8 cellular contexts compared by ENCODE assay signal in the genomic region with DNA sequence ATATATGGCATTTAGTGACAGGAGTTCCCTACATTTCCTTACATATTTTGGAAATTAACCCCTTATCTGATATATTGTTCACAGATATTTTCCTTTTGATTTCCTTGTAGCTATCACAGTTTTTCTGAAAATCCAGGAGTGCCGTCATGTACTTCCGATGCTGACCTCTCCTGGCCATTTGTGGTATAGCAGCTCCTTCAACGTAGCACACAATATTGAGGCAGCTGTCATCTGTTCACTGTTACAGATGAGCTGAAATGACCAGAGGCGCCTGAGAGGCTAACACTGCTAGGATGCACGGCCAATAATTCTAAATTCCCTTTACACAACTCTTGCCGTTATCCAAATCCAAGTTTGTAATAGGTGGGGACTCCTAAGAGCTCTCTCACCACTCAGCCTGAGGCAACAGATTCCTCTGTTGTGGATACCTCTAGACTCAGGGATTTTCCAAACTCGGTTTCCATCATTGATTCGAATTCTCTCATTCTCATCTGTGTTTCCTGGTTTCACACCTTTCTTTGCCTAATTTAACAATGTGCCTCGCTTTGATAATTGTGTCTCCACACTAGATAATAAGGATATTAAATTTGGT. TPM values are rescaled to one million over a fixed set of nuclear protein-coding genes. Genes with fewer than 3 reads are reported as not detected.
DNase-seq lines count a peak whose midpoint lies in the region; ATAC-seq, FAIRE-seq and TF ChIP-seq lines count a peak whose summit lies in the region.

No MANE protein-coding gene starts in this region.

- H3K79me2 ChIP-seq in GM23338 (replicated peaks; ENCODE audit: insufficient read depth) = no peaks in the 10 kb centered on the region

- H3K9me3 Mint-ChIP-seq in GM23338 = no peaks in the 10 kb centered on the region

- no peaks in the 10 kb centered on the region for H3K27me3 ChIP-seq in GM23338 (ENCODE audit: insufficient read depth)

- no peaks in the 10 kb centered on the region; the same call in 1 of the 2 replicates for H3K9me2 ChIP-seq in GM23338 (ENCODE audit: insufficient read depth)

- H2AFZ ChIP-seq in GM23338 = no peak overlapping the region

- H3K4me3 Mint-ChIP-seq in GM23338 = no peak overlapping the region

- no peaks in the 10 kb centered on the region for H4K20me1 ChIP-seq in GM23338 (replicated peaks; ENCODE audit: insufficient read depth)

- no peak overlapping the region for H3K4me3 ChIP-seq in GM23338
- no peak overlapping the region for H3K4me3 ChIP-seq in foreskin fibroblast (ENCODE audit: low read depth in 1 of 2, low read length in 2 of 2)

- no peak overlapping the region for H3K27ac Mint-ChIP-seq in GM23338

- no peaks in the 10 kb centered on the region for H3K36me3 Mint-ChIP-seq in GM23338 (ENCODE audit: low read depth)

- H3K4me1 Mint-ChIP-seq in GM23338 = peaks cover 2% of the 10 kb centered on the region; the same call in 1 of the 3 replicates

- H3K27me3 Mint-ChIP-seq in GM23338 (ENCODE audit: insufficient read depth, low read depth, poor library complexity) = no peaks in the 10 kb centered on the region

- peak; percentile 89 for ATAC-seq in GM23338
- peak; percentile 82 for ATAC-seq in omental fat pad (ENCODE audit: low FRiP score)

- no peaks in the 10 kb centered on the region for H3K4me1 ChIP-seq in GM23338 (ENCODE audit: insufficient read depth)

- H3K4me2 ChIP-seq in GM23338 = no peak overlapping the region

- FAIRE-seq in RCC 7860 (lab: Jason Lieb, UNC) = peak; percentile 42

- no peak overlapping the region for H3K27ac ChIP-seq in GM23338 (ENCODE audit: low read depth)

- no peaks in the 10 kb centered on the region for H3F3A ChIP-seq in GM23338 (replicated peaks; ENCODE audit: low read depth)

- peak; percentile 87 to 90 for TF ChIP-seq CTCF in GM23338 (conservative IDR thresholded peaks at IDR 0.05; ENCODE audit: low read depth in 2 of 2)
- TF ChIP-seq CTCF in LNCAP (IDR thresholded peaks at IDR 0.05) = peak; percentile 75
- peak; percentile 85 for TF ChIP-seq CTCF in foreskin fibroblast (IDR thresholded peaks at IDR 0.05; ENCODE audit: low read depth, low read length)
- TF ChIP-seq CTCF in omental fat pad (IDR thresholded peaks at IDR 0.05) = peak in 1 of 3 donors; percentile 8

- peak; percentile 10 for DNase-seq in GDM1 (lab: John Stamatoyannopoulos, UW)
- DNase-seq in GM23338 (ENCODE audit: low spot score) = peak; percentile 82
- DNase-seq in RCC 7860 (ENCODE audit: low spot score) = peak; percentile 24
- DNase-seq in activated T-helper 1 cell treated with anti-CD3 and anti-CD28 coated beads, Interleukin-2, amount 50 U/mL, for 16 hours (ENCODE audit: low read depth in 1 of 2, low spot score in 1 of 2) = peak; percentile 9 to 17
- peak; percentile 49 to 87 for DNase-seq in foreskin fibroblast
- DNase-seq in omental fat pad (ENCODE audit: low spot score) = peak; percentile 88
- DNase-seq in ureter (ENCODE audit: low spot score) = peak; percentile 66

- H3K36me3 ChIP-seq in GM23338 (ENCODE audit: insufficient read depth) = no peaks in the 10 kb centered on the region

TF ChIP-seq in GM23338, 12 proteins besides CTCF, POLR2A, EP300 and RAD21:
- TF ChIP-seq, protein P1, sequence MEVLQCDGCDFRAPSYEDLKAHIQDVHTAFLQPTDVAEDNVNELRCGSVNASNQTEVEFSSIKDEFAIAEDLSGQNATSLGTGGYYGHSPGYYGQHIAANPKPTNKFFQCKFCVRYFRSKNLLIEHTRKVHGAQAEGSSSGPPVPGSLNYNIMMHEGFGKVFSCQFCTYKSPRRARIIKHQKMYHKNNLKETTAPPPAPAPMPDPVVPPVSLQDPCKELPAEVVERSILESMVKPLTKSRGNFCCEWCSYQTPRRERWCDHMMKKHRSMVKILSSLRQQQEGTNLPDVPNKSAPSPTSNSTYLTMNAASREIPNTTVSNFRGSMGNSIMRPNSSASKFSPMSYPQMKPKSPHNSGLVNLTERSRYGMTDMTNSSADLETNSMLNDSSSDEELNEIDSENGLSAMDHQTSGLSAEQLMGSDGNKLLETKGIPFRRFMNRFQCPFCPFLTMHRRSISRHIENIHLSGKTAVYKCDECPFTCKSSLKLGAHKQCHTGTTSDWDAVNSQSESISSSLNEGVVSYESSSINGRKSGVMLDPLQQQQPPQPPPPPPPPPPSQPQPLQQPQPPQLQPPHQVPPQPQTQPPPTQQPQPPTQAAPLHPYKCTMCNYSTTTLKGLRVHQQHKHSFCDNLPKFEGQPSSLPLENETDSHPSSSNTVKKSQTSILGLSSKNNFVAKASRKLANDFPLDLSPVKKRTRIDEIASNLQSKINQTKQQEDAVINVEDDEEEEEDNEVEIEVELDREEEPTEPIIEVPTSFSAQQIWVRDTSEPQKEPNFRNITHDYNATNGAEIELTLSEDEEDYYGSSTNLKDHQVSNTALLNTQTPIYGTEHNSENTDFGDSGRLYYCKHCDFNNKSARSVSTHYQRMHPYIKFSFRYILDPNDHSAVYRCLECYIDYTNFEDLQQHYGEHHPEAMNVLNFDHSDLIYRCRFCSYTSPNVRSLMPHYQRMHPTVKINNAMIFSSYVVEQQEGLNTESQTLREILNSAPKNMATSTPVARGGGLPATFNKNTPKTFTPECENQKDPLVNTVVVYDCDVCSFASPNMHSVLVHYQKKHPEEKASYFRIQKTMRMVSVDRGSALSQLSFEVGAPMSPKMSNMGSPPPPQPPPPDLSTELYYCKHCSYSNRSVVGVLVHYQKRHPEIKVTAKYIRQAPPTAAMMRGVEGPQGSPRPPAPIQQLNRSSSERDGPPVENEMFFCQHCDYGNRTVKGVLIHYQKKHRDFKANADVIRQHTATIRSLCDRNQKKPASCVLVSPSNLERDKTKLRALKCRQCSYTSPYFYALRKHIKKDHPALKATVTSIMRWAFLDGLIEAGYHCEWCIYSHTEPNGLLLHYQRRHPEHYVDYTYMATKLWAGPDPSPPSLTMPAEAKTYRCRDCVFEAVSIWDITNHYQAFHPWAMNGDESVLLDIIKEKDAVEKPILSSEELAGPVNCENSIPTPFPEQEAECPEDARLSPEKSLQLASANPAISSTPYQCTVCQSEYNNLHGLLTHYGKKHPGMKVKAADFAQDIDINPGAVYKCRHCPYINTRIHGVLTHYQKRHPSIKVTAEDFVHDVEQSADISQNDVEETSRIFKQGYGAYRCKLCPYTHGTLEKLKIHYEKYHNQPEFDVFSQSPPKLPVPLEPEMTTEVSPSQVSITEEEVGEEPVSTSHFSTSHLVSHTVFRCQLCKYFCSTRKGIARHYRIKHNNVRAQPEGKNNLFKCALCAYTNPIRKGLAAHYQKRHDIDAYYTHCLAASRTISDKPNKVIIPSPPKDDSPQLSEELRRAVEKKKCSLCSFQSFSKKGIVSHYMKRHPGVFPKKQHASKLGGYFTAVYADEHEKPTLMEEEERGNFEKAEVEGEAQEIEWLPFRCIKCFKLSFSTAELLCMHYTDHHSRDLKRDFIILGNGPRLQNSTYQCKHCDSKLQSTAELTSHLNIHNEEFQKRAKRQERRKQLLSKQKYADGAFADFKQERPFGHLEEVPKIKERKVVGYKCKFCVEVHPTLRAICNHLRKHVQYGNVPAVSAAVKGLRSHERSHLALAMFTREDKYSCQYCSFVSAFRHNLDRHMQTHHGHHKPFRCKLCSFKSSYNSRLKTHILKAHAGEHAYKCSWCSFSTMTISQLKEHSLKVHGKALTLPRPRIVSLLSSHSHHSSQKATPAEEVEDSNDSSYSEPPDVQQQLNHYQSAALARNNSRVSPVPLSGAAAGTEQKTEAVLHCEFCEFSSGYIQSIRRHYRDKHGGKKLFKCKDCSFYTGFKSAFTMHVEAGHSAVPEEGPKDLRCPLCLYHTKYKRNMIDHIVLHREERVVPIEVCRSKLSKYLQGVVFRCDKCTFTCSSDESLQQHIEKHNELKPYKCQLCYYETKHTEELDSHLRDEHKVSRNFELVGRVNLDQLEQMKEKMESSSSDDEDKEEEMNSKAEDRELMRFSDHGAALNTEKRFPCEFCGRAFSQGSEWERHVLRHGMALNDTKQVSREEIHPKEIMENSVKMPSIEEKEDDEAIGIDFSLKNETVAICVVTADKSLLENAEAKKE (CRISPR knock-in tag; IDR thresholded peaks at IDR 0.05) = no peak
- TF ChIP-seq ZNF331 (CRISPR knock-in tag; IDR thresholded peaks at IDR 0.05; ENCODE audit: low read depth) (no peak), NANOG (IDR thresholded peaks at IDR 0.05; ENCODE audit: borderline replicate concordance) (no peak), EZH2 (IDR thresholded peaks at IDR 0.05; ENCODE audit: low read depth, unreplicated experiment) (no peak)

RNA-seq across cellular contexts. Expression of a gene that starts 53.0 kb away (rescaled TPM):
- 9.4 and 12.4 TPM in 2 replicates for total RNA-seq in GM23338 (2014; rRNA removed; shearing (Covaris generic))
- 8.7 and 9.1 TPM in 2 replicates for polyA plus RNA-seq in GM23338 (2016; fragmentation: Nextera tagmentation; extraction: Ambion mirVana)
- total RNA-seq in omental fat pad (10 to 100 TPM; 10.8 to 18.1 (median 15.4) TPM), ureter (24.4 TPM)

RNA-seq across cellular contexts. Expression of a gene that starts 53.1 kb away (rescaled TPM):
- total RNA-seq in GM23338 (2014; rRNA removed; shearing (Covaris generic)) = 17.6 and 20.2 TPM in 2 replicates
- 39.6 and 41.5 TPM in 2 replicates for polyA plus RNA-seq in GM23338 (2016; fragmentation: Nextera tagmentation; extraction: Ambion mirVana)
- total RNA-seq in omental fat pad = 1 to 10 TPM; 1.8 to 6.8 (median 4.5) TPM
- 3.5 TPM for total RNA-seq in ureter

Comparison
In these comparisons a context has a peak if more than half of its experiments do, and no peak if none do; other contexts are left out.
1. DNase-seq: peak in every context shown above with its lines; median percentile 88 in omental fat pad; 82 in GM23338; 68 in foreskin fibroblast; 66 in ureter; 24 in RCC 7860; 13 in activated T-helper 1 cell treated with anti-CD3 and anti-CD28 coated beads, Interleukin-2, amount 50 U/mL, for 16 hours; 10 in GDM1.